Comparison of ENCODE assay signal across 25 cellular contexts in the genomic region with DNA sequence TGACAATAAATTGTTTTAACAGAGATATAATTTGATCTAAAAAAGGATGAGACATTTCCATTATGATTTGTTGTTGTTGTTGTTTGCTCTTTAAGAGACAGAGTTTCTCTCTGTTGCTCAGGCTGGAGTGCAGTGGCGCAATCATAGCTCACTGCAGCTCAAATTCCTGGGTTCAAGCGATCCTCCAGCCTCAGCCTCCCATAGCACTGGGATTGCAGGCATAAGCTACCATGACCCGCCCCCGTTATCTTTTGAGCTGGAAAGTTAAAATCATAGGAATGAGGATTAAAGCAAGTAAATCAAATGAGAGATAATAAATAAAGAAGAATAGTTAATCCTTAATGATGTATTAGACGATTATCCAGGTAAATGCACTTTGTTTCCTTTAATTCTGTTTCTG.
"Had no signal": no experiment of that assay in that cellular context is flagged by ENCODE, and none has a peak within 500 bp of the region (broad histone marks: within the 10 kb centered on the region; RNA-seq: fewer than 3 reads in every experiment).

No MANE protein-coding gene starts in this region.

- H3K4me3 Mint-ChIP-seq: immature natural killer cell; naive B cell; natural killer cell; nephron progenitor cell; neural progenitor cell; stimulated activated memory B cell treated with anti-CD40 and anti-IgM and Interleukin-4, amounts not matched to agents 10 μg/mL and 1 μg/mL and 100 μg/mL, for 72 hours; stimulated activated naive CD8-positive, alpha-beta T cell treated with anti-CD3 and anti-CD28 coated beads, Interleukin-15, amount 100 ng/mL, for 72 hours; type B pancreatic cell had no signal

- H3K27me3 Mint-ChIP-seq: naive B cell; progenitor cell of endocrine pancreas; stimulated activated memory B cell treated with anti-CD40 and anti-IgM and Interleukin-4, amounts not matched to agents 10 μg/mL and 1 μg/mL and 100 μg/mL, for 72 hours; stimulated activated naive CD8-positive, alpha-beta T cell treated with anti-CD3 and anti-CD28 coated beads, Interleukin-15, amount 100 ng/mL, for 72 hours; type B pancreatic cell had no signal

- DNase-seq: hippocampal formation; immature natural killer cell; kidney; left colon; left lung; lower lobe of right lung; mammary epithelial cell; mesenchymal stem cell; naive B cell; natural killer cell; nephron progenitor cell; occipital lobe; right lobe of liver; stimulated activated CD4-positive, alpha-beta T cell treated with anti-CD3 and anti-CD28 coated beads, Interleukin-1b, Interleukin-23, amount 100 ng/mL, for 48 hours; stimulated activated CD4-positive, alpha-beta T cell treated with anti-CD3 and anti-CD28 coated beads, Interleukin-2, amount 100 ng/mL, for 48 hours; stimulated activated CD4-positive, alpha-beta T cell treated with anti-CD3 and anti-CD28 coated beads, Interleukin-4, amount 100 ng/mL, for 4 hours; stimulated activated CD8-positive, alpha-beta memory T cell treated with anti-CD3 and anti-CD28 coated beads, Interleukin-4, amount 100 ng/mL, for 48 hours; stimulated activated naive CD4-positive, alpha-beta T cell treated with Interleukin-2 at 50 U/mL for 16 hours; stimulated activated naive CD8-positive, alpha-beta T cell treated with anti-CD3 and anti-CD28 coated beads, Interleukin-15, amount 100 ng/mL, for 72 hours; substantia nigra had no signal

- H3K36me3 Mint-ChIP-seq: immature natural killer cell; naive B cell; natural killer cell; neural progenitor cell; stimulated activated memory B cell treated with anti-CD40 and anti-IgM and Interleukin-4, amounts not matched to agents 10 μg/mL and 1 μg/mL and 100 μg/mL, for 72 hours; type B pancreatic cell had no signal

- H3K9me3 Mint-ChIP-seq: stimulated activated naive CD8-positive, alpha-beta T cell treated with anti-CD3 and anti-CD28 coated beads, Interleukin-15, amount 100 ng/mL, for 72 hours; type B pancreatic cell had no signal

- FAIRE-seq: islet of Langerhans, kidney had no signal

- H3K4me1 Mint-ChIP-seq: immature natural killer cell; naive B cell; natural killer cell; nephron progenitor cell; stimulated activated memory B cell treated with anti-CD40 and anti-IgM and Interleukin-4, amounts not matched to agents 10 μg/mL and 1 μg/mL and 100 μg/mL, for 72 hours; stimulated activated naive CD8-positive, alpha-beta T cell treated with anti-CD3 and anti-CD28 coated beads, Interleukin-15, amount 100 ng/mL, for 72 hours had no signal

- H3K27ac Mint-ChIP-seq: immature natural killer cell; natural killer cell; nephron progenitor cell; neural progenitor cell; progenitor cell of endocrine pancreas; stimulated activated memory B cell treated with anti-CD40 and anti-IgM and Interleukin-4, amounts not matched to agents 10 μg/mL and 1 μg/mL and 100 μg/mL, for 72 hours; stimulated activated naive CD8-positive, alpha-beta T cell treated with anti-CD3 and anti-CD28 coated beads, Interleukin-15, amount 100 ng/mL, for 72 hours; type B pancreatic cell had no signal

- ATAC-seq: left colon; left lung; lower lobe of right lung; natural killer cell; right lobe of liver; stimulated activated memory B cell treated with anti-CD40 and anti-IgM and Interleukin-4, amounts not matched to agents 10 μg/mL and 1 μg/mL and 100 μg/mL, for 72 hours; stimulated activated naive CD8-positive, alpha-beta T cell treated with anti-CD3 and anti-CD28 coated beads, Interleukin-15, amount 100 ng/mL, for 72 hours had no signal
